ENCODE assay signal across 8 cellular contexts in genomic region chr1:40530735-40531380, GRCh38. TPM values are rescaled to one million over a fixed set of nuclear protein-coding genes. Genes with fewer than 3 reads are reported as not detected.
DNase-seq lines count a peak whose midpoint lies in the region; ATAC-seq lines count a peak whose summit lies in the region.

No MANE protein-coding gene starts in this region.

- H3K27me3 Mint-ChIP-seq in activated T-cell treated with anti-CD3 and anti-CD28 coated beads, Interleukin-2, amount 50 U/mL, for 72 hours (ENCODE audit: low read depth): peaks cover 13% of the 10 kb centered on the region
- no peaks in the 10 kb centered on the region for H3K27me3 Mint-ChIP-seq in dendritic cell treated with granulocyte-macrophage colony-stimulating factor and Interleukin-4, amounts not matched to agents 40 ng/mL and 50 ng/mL, for 4 days

- no peaks in the 10 kb centered on the region for H3K36me3 ChIP-seq in mucosa of rectum (ENCODE audit: control insufficient read depth in 2 of 2, insufficient read depth in 2 of 2, low read length in 2 of 2)

- H3K4me1 Mint-ChIP-seq in activated T-cell treated with anti-CD3 and anti-CD28 coated beads, Interleukin-2, amount 50 U/mL, for 72 hours (ENCODE audit: low read depth): peaks cover 25% of the 10 kb centered on the region
- peaks cover 19% of the 10 kb centered on the region for H3K4me1 Mint-ChIP-seq in dendritic cell treated with granulocyte-macrophage colony-stimulating factor and Interleukin-4, amounts not matched to agents 40 ng/mL and 50 ng/mL, for 4 days (ENCODE audit: low read depth)

- H3K27me3 ChIP-seq in mucosa of rectum (ENCODE audit: control insufficient read depth in 2 of 2, insufficient read depth in 2 of 2, low read length in 2 of 2): no peaks in the 10 kb centered on the region

- H3K9me3 ChIP-seq in mucosa of rectum (ENCODE audit: control insufficient read depth in 2 of 2, low read length in 2 of 2): peaks cover 0 to 2% of the 10 kb centered on the region in 2 donors

- ATAC-seq in activated T-cell treated with anti-CD3 and anti-CD28 coated beads, Interleukin-2, amount 50 U/mL, for 72 hours (replicated peaks in 1 of 2): peak in 1 of 2 donors; percentile 1

- H3K4me3 ChIP-seq in mucosa of rectum (ENCODE audit: low read length in 2 of 2): peak overlapping the region; percentile 89 to 94

- peak in 1 of 2 donors; percentile 2 for DNase-seq in activated T-cell treated with anti-CD3 and anti-CD28 coated beads, Interleukin-2, amount 50 U/mL, for 72 hours
- DNase-seq in activated T-cell treated with anti-CD3 and anti-CD28 coated beads for 4 hours (no peak), NCI-H2227 treated with DMSO at 0.1 percent for 48 hours (lab: John Stamatoyannopoulos, UW) (peak; percentile 72), amygdala (lab: John Stamatoyannopoulos, UW) (no peak), ureter (ENCODE audit: low spot score) (no peak), mucosa of gallbladder (ENCODE audit: low spot score) (no peak)

- H3K27ac ChIP-seq in mucosa of rectum (ENCODE audit: low read depth in 2 of 2, low read length in 2 of 2): peak overlapping the region; percentile 44 to 76

- H3K9me3 Mint-ChIP-seq in activated T-cell treated with anti-CD3 and anti-CD28 coated beads, Interleukin-2, amount 50 U/mL, for 72 hours: peaks cover 12 to 14% of the 10 kb centered on the region in 2 donors
- peaks cover 24% of the 10 kb centered on the region for H3K9me3 Mint-ChIP-seq in dendritic cell treated with granulocyte-macrophage colony-stimulating factor and Interleukin-4, amounts not matched to agents 40 ng/mL and 50 ng/mL, for 4 days

- peak overlapping the region; percentile 96 to 97 for H3K4me3 Mint-ChIP-seq in activated T-cell treated with anti-CD3 and anti-CD28 coated beads, Interleukin-2, amount 50 U/mL, for 72 hours
- H3K4me3 Mint-ChIP-seq in dendritic cell treated with granulocyte-macrophage colony-stimulating factor and Interleukin-4, amounts not matched to agents 40 ng/mL and 50 ng/mL, for 4 days: peak overlapping the region; percentile 96

- H3K27ac Mint-ChIP-seq in activated T-cell treated with anti-CD3 and anti-CD28 coated beads, Interleukin-2, amount 50 U/mL, for 72 hours: peak overlapping the region; percentile 95
- peak overlapping the region; percentile 92 for H3K27ac Mint-ChIP-seq in dendritic cell treated with granulocyte-macrophage colony-stimulating factor and Interleukin-4, amounts not matched to agents 40 ng/mL and 50 ng/mL, for 4 days

- H3K9ac ChIP-seq in mucosa of rectum (ENCODE audit: low read depth in 1 of 2, low read length in 2 of 2): peak overlapping the region in 1 of 2 donors; percentile 75

- H3K36me3 Mint-ChIP-seq in activated T-cell treated with anti-CD3 and anti-CD28 coated beads, Interleukin-2, amount 50 U/mL, for 72 hours (ENCODE audit: insufficient read depth in 2 of 2): peaks cover 14% of the 10 kb centered on the region in 2 donors
- peaks cover 19% of the 10 kb centered on the region for H3K36me3 Mint-ChIP-seq in dendritic cell treated with granulocyte-macrophage colony-stimulating factor and Interleukin-4, amounts not matched to agents 40 ng/mL and 50 ng/mL, for 4 days (ENCODE audit: low read depth)

- peaks cover 0 to 15% of the 10 kb centered on the region in 2 donors for H3K4me1 ChIP-seq in mucosa of rectum (ENCODE audit: control insufficient read depth in 2 of 2, insufficient read depth in 2 of 2, low read length in 2 of 2)

- intact Hi-C loops in dendritic cell treated with granulocyte-macrophage colony-stimulating factor and Interleukin-4, amounts not matched to agents 40 ng/mL and 50 ng/mL, for 4 days (cut with micrococcal nuclease): loop anchor here (5.0 kb wide), 1 partner anchor 274 kb away; the partner anchor contains the start of gene ZMPSTE24

RNA-seq across cellular contexts. Expression of gene ZNF684, which starts 0.6 kb away (rescaled TPM):
- total RNA-seq in activated T-cell treated with anti-CD3 and anti-CD28 coated beads, Interleukin-2, amount 50 U/mL, for 72 hours: 1 to 10 TPM; 6.3 to 7.1 TPM
- total RNA-seq in ureter (2.3 TPM), mucosa of gallbladder (4.4 TPM)

RNA-seq across cellular contexts. Expression of gene EXO5, which starts 22.3 kb away (rescaled TPM):
- total RNA-seq in activated T-cell treated with anti-CD3 and anti-CD28 coated beads, Interleukin-2, amount 50 U/mL, for 72 hours: 10 to 100 TPM; 13.6 to 17.5 TPM
- total RNA-seq in ureter (8.1 TPM), mucosa of gallbladder (6.3 TPM)

RNA-seq across cellular contexts. Expression of gene ZFP69, which starts 53.8 kb away (rescaled TPM):
- total RNA-seq in activated T-cell treated with anti-CD3 and anti-CD28 coated beads, Interleukin-2, amount 50 U/mL, for 72 hours: 1 to 10 TPM; 4.0 to 8.4 TPM
- total RNA-seq in ureter (5.8 TPM), mucosa of gallbladder (3.3 TPM)
